In the genomic region with DNA sequence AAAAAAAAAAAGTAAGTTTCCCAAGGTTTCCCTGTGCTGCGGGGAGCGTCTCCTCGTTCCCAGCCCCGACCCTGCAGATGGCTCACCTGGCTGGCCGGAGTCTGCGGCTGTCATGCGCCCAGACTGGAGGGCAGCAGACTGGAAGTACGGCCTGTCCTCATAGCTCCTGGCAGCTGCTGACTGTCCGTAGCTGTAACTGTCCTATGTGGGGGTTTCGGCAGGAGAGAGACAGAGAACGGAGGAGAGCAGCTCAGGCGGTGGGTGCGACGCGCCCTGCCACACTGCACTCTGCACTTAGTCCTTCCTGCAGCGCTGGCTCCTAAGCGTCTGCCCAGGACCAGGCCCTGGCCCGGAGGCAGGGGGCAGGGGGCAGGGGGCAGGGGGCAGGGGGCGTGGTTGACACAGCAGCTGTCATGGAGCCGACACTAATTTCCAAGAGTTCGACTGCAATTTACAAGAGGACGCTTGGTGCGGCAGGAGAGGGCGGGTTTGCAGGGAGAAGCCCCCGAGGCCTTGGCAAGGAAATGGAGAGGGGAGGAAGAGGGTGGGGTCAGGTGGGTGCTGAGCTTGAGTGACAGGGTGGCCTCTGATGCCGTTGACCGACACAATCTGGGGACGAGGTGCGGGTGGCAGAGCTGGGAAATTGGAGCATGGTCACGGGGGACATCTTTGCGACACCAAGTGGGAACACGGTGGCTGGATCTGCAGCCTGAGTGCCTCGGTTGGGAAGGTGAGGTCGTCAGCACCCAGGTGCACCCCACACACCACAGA, we compare ENCODE assay signal across 22 cellular contexts. TPM values are rescaled to one million over a fixed set of nuclear protein-coding genes. Genes with fewer than 3 reads are reported as not detected.
A peak's percentile ranks its signal among the peaks of the same experiment; 100 is the strongest.
DNase-seq lines count a peak whose midpoint lies in the region; FAIRE-seq and TF ChIP-seq lines count a peak whose summit lies in the region.
"Had no signal": no experiment of that assay in that cellular context is flagged by ENCODE, and none has a peak within 500 bp of the region (broad histone marks: within the 10 kb centered on the region; RNA-seq: fewer than 3 reads in every experiment).

No MANE protein-coding gene starts in this region.

- H3K27ac ChIP-seq in osteoblast (ENCODE audit: low read depth, low read length) (no peak overlapping the region), hepatocyte (no peak overlapping the region)
- H3K27ac ChIP-seq: A549; BLaER1 treated with 17β-estradiol and CSF1 and Interleukin-3, amounts not matched to agents 10 nM and 100 nM had no signal

- H3K9me3 ChIP-seq in NT2/D1 (ENCODE audit: insufficient read depth, low read length) (peaks cover 10% of the 10 kb centered on the region; the same call in 1 of the 2 replicates), osteoblast (ENCODE audit: low read depth, low read length) (no peaks in the 10 kb centered on the region), hepatocyte (ENCODE audit: low read depth) (no peaks in the 10 kb centered on the region)
- H3K9me3 ChIP-seq: A549, BE2C had no signal

- H3K4me2 ChIP-seq in osteoblast (ENCODE audit: insufficient read depth, low read length) (no peak overlapping the region), hepatocyte (no peak overlapping the region)
- H3K4me2 ChIP-seq: A549; BLaER1 treated with 17β-estradiol and CSF1 and Interleukin-3, amounts not matched to agents 10 nM and 100 nM had no signal

- no peak for TF ChIP-seq POLR2A in GM12892 (IDR thresholded peaks at IDR 0.05; ENCODE audit: low read depth, low read length)

- H3K4me1 ChIP-seq in NT2/D1 (ENCODE audit: insufficient read depth, insufficient read length) (peaks cover 13% of the 10 kb centered on the region), osteoblast (ENCODE audit: insufficient read depth, low read length) (no peaks in the 10 kb centered on the region), hepatocyte (ENCODE audit: insufficient read depth) (no peaks in the 10 kb centered on the region)
- H3K4me1 ChIP-seq: A549 had no signal

- no peaks in the 10 kb centered on the region for H3K27me3 ChIP-seq in NT2/D1 (ENCODE audit: insufficient read depth, insufficient read length)
- H3K27me3 ChIP-seq in osteoblast (ENCODE audit: insufficient read depth, low read length) = peaks cover 19% of the 10 kb centered on the region
- H3K27me3 ChIP-seq in hepatocyte = no peaks in the 10 kb centered on the region
- H3K27me3 ChIP-seq: BE2C had no signal

- DNase-seq in D341Med (ENCODE audit: low spot score) (peak; percentile 27), NT2/D1 (ENCODE audit: low read depth, low spot score) (no peak), glutamatergic neuron (no peak), osteoblast (ENCODE audit: insufficient read length, low spot score, missing footprints) (peak; percentile 73), hepatocyte (ENCODE audit: low spot score) (no peak), NCI-H2196 (lab: John Stamatoyannopoulos, UW; ENCODE audit: unreplicated experiment) (no peak), GM12892 (ENCODE audit: insufficient read length) (no peak)
- DNase-seq: 8988T; ACHN; AML-193; BE2C; CD4-positive, alpha-beta T cell; CD8-positive, alpha-beta memory T cell; DMS53; DMS79 treated with DMSO at 0.1 percent for 48 hours; GOT3; HCEC 1CT had no signal

- H3K79me2 ChIP-seq in osteoblast (ENCODE audit: insufficient read depth, low read length) (no peaks in the 10 kb centered on the region), hepatocyte (no peaks in the 10 kb centered on the region)

- H2AFZ ChIP-seq in osteoblast (ENCODE audit: low read length) (no peak overlapping the region), hepatocyte (no peak overlapping the region)

- H3K9ac ChIP-seq in NT2/D1 (ENCODE audit: insufficient read length, low read depth) = peak overlapping the region; percentile 36
- H3K9ac ChIP-seq: BLaER1 treated with 17β-estradiol and CSF1 and Interleukin-3, amounts not matched to agents 10 nM and 100 nM had no signal

- H4K20me1 ChIP-seq in osteoblast (ENCODE audit: insufficient read depth, low read length) = no peaks in the 10 kb centered on the region
- H4K20me1 ChIP-seq in hepatocyte (ENCODE audit: insufficient read depth, poor library complexity, severe bottlenecking) = no peaks in the 10 kb centered on the region
- H4K20me1 ChIP-seq: BLaER1 treated with 17β-estradiol and CSF1 and Interleukin-3, amounts not matched to agents 10 nM and 100 nM had no signal

- peaks cover 2% of the 10 kb centered on the region for H3K9me3 Mint-ChIP-seq in glutamatergic neuron (ENCODE audit: unreplicated experiment)
- H3K9me3 Mint-ChIP-seq: CD4-positive, alpha-beta T cell; CD8-positive, alpha-beta memory T cell had no signal

- H3K27me3 Mint-ChIP-seq in glutamatergic neuron (ENCODE audit: unreplicated experiment) = peaks cover 2% of the 10 kb centered on the region
- H3K27me3 Mint-ChIP-seq: CD4-positive, alpha-beta T cell had no signal

- peaks cover 12% of the 10 kb centered on the region for H3K4me1 Mint-ChIP-seq in glutamatergic neuron (ENCODE audit: low read depth, unreplicated experiment)
- H3K4me1 Mint-ChIP-seq: CD14-positive monocyte had no signal

- 81% methylated on average over 33 of the region's 34 CpGs for WGBS in hepatocyte (ENCODE audit: low lambda C conversion rate, missing lambda C conversion rate)

- H3K36me3 ChIP-seq in NT2/D1 (ENCODE audit: insufficient read depth, insufficient read length, low read length) = no peaks in the 10 kb centered on the region
- no peaks in the 10 kb centered on the region for H3K36me3 ChIP-seq in osteoblast (ENCODE audit: insufficient read depth, low read length)
- H3K36me3 ChIP-seq in hepatocyte (replicated peaks; ENCODE audit: insufficient read depth, low read depth) = no peaks in the 10 kb centered on the region
- H3K36me3 ChIP-seq: BE2C; BLaER1 treated with 17β-estradiol and CSF1 and Interleukin-3, amounts not matched to agents 10 nM and 100 nM had no signal

- H3K4me3 Mint-ChIP-seq in glutamatergic neuron (ENCODE audit: unreplicated experiment) = no peak overlapping the region
- H3K4me3 Mint-ChIP-seq: CD14-positive monocyte; CD4-positive, alpha-beta T cell; CD8-positive, alpha-beta memory T cell had no signal

- H3K36me3 Mint-ChIP-seq in glutamatergic neuron (ENCODE audit: unreplicated experiment) = no peaks in the 10 kb centered on the region
- H3K36me3 Mint-ChIP-seq: CD14-positive monocyte; CD8-positive, alpha-beta memory T cell had no signal

- FAIRE-seq in GM12892 (lab: Jason Lieb, UNC) = no peak
- FAIRE-seq: A549, G401.6, H54 had no signal

- peak overlapping the region; percentile 28 for H3K27ac Mint-ChIP-seq in glutamatergic neuron (ENCODE audit: unreplicated experiment)
- H3K27ac Mint-ChIP-seq: CD14-positive monocyte; CD4-positive, alpha-beta T cell; CD8-positive, alpha-beta memory T cell had no signal

- H3K4me3 ChIP-seq in NT2/D1 (ENCODE audit: insufficient read length, low read depth) (no peak overlapping the region), osteoblast (ENCODE audit: insufficient read depth, low read length) (no peak overlapping the region), hepatocyte (no peak overlapping the region)
- H3K4me3 ChIP-seq: A549; BLaER1 treated with 17β-estradiol and CSF1 and Interleukin-3, amounts not matched to agents 10 nM and 100 nM had no signal

- no peaks in the 10 kb centered on the region for H3K9me2 ChIP-seq in hepatocyte (replicated peaks; ENCODE audit: insufficient read depth)

- TF ChIP-seq CTCF in glutamatergic neuron (IDR thresholded peaks at IDR 0.05; ENCODE audit: partially characterized antibody, unreplicated experiment) = no peak
- no peak for TF ChIP-seq CTCF in osteoblast (IDR thresholded peaks at IDR 0.05; ENCODE audit: extremely low read depth, low read depth, low read length)
- TF ChIP-seq CTCF in hepatocyte (IDR thresholded peaks at IDR 0.05; ENCODE audit: poor library complexity) = no peak

RNA-seq across cellular contexts. Expression of gene ZFR2, which starts 35.1 kb away (rescaled TPM):
- total RNA-seq in glutamatergic neuron (ENCODE audit: unreplicated experiment) (8.9 TPM), osteoblast (not detected in 2 replicates), hepatocyte (0.36 and 0.97 TPM in 2 replicates)
- 1.7 and 3.3 TPM in 2 replicates for polyA plus RNA-seq in hepatocyte
- 0.42 TPM for polyA plus RNA-seq in GM12892 (2012; ENCODE audit: missing spikeins)
- polyA plus RNA-seq: CD14-positive monocyte had no signal

RNA-seq across cellular contexts. Expression of gene ATCAY, which starts 46.7 kb away (rescaled TPM):
- 182 TPM for total RNA-seq in glutamatergic neuron (ENCODE audit: unreplicated experiment)
- not detected in 2 replicates for total RNA-seq in osteoblast
- 0.13 and 0.28 TPM in 2 replicates for total RNA-seq in hepatocyte
- polyA plus RNA-seq in hepatocyte = 0.33 TPM in 1 of 2 replicates, not detected in the other
- not detected for polyA plus RNA-seq in GM12892 (2012; ENCODE audit: missing spikeins)
- total RNA-seq: CD4-positive, alpha-beta T cell; CD8-positive, alpha-beta memory T cell had no signal
- polyA plus RNA-seq: CD14-positive monocyte; CD8-positive, alpha-beta memory T cell had no signal

RNA-seq across cellular contexts. Expression of gene MATK, which starts 47.6 kb away (rescaled TPM):
- total RNA-seq in glutamatergic neuron (ENCODE audit: unreplicated experiment) (not detected), osteoblast (not detected in 2 replicates), hepatocyte (not detected in 2 replicates)
- 0.34 and 0.50 TPM in 2 replicates for polyA plus RNA-seq in hepatocyte
- polyA plus RNA-seq in GM12892 (2012; ENCODE audit: missing spikeins) = 0.66 TPM

Comparison
In these comparisons a context has a peak if more than half of its experiments do, and no peak if none do; other contexts are left out.
1. DNase-seq: peak in D341Med (single experiment) and osteoblast (single experiment); none in NT2/D1 (single experiment), glutamatergic neuron (single experiment), hepatocyte (single experiment), NCI-H2196 (single experiment) and GM12892 (single experiment).
2. RNA of gene ATCAY, which starts 46.7 kb away (total RNA-seq): 182 TPM in glutamatergic neuron (single experiment); 0.13 to 0.28 TPM in hepatocyte and not detected in osteoblast; every median in the first group is over 100 times any median in the second.